In genomic region chr12:122080149-122081107, GRCh38 we compare ENCODE assay signal across 8 cellular contexts. TPM values are rescaled to one million over a fixed set of nuclear protein-coding genes. Genes with fewer than 3 reads are reported as not detected.
DNase-seq lines count a peak whose midpoint lies in the region; ATAC-seq and TF ChIP-seq lines count a peak whose summit lies in the region.

No MANE protein-coding gene starts in this region.

- H3K27me3 ChIP-seq in left ventricle myocardium inferior (ENCODE audit: low read depth): no peaks in the 10 kb centered on the region

- H3K27me3 Mint-ChIP-seq in T-helper 2 cell treated with Interferon-gamma antibody and Interleukin-4, amounts not matched to agents 5 μg/mL and 100 μg/mL, for 36 hours (ENCODE audit: low read depth): peaks cover 2% of the 10 kb centered on the region
- H3K27me3 Mint-ChIP-seq in progenitor cell of endocrine pancreas: peaks cover 26% of the 10 kb centered on the region

- H3K4me3 Mint-ChIP-seq in T-helper 2 cell treated with Interferon-gamma antibody and Interleukin-4, amounts not matched to agents 5 μg/mL and 100 μg/mL, for 36 hours: peak overlapping the region; percentile 94
- H3K4me3 Mint-ChIP-seq in progenitor cell of endocrine pancreas (ENCODE audit: low read depth): peak overlapping the region; percentile 85

- ATAC-seq in GM19467 (IDR thresholded peaks at IDR 0.05; ENCODE audit: unreplicated experiment) (no peak), GM18517 (IDR thresholded peaks at IDR 0.05; ENCODE audit: unreplicated experiment) (no peak)

- peak overlapping the region; percentile 82 for H3K27ac Mint-ChIP-seq in T-helper 2 cell treated with Interferon-gamma antibody and Interleukin-4, amounts not matched to agents 5 μg/mL and 100 μg/mL, for 36 hours
- peak overlapping the region; percentile 57 for H3K27ac Mint-ChIP-seq in progenitor cell of endocrine pancreas

- intact Hi-C loops in left ventricle myocardium inferior (cut with micrococcal nuclease): no loop called here

- no peaks in the 10 kb centered on the region for H3K9me3 ChIP-seq in left ventricle myocardium inferior (replicated peaks)

- peaks cover 13% of the 10 kb centered on the region for H3K36me3 ChIP-seq in left ventricle myocardium inferior

- H3K36me3 Mint-ChIP-seq in T-helper 2 cell treated with Interferon-gamma antibody and Interleukin-4, amounts not matched to agents 5 μg/mL and 100 μg/mL, for 36 hours (ENCODE audit: low read depth): peaks cover 23% of the 10 kb centered on the region
- H3K36me3 Mint-ChIP-seq in progenitor cell of endocrine pancreas (ENCODE audit: insufficient read depth): peaks cover 12% of the 10 kb centered on the region

- TF ChIP-seq CTCF in left ventricle myocardium inferior (IDR thresholded peaks at IDR 0.05; ENCODE audit: borderline replicate concordance): no peak
- no peak for TF ChIP-seq CTCF in progenitor cell of endocrine pancreas (IDR thresholded peaks at IDR 0.05; ENCODE audit: unreplicated experiment)

- H3K4me1 ChIP-seq in left ventricle myocardium inferior: peaks cover 68% of the 10 kb centered on the region

- no peaks in the 10 kb centered on the region for H3K9me3 Mint-ChIP-seq in T-helper 2 cell treated with Interferon-gamma antibody and Interleukin-4, amounts not matched to agents 5 μg/mL and 100 μg/mL, for 36 hours
- H3K9me3 Mint-ChIP-seq in progenitor cell of endocrine pancreas (ENCODE audit: low read depth): no peaks in the 10 kb centered on the region

- peak overlapping the region; percentile 91 for H3K4me3 ChIP-seq in left ventricle myocardium inferior

- H3K4me1 Mint-ChIP-seq in T-helper 2 cell treated with Interferon-gamma antibody and Interleukin-4, amounts not matched to agents 5 μg/mL and 100 μg/mL, for 36 hours (ENCODE audit: low read depth): peaks cover 49% of the 10 kb centered on the region
- H3K4me1 Mint-ChIP-seq in progenitor cell of endocrine pancreas (ENCODE audit: low read depth): peaks cover 29% of the 10 kb centered on the region

- H3K27ac ChIP-seq in left ventricle myocardium inferior (replicated peaks): peak overlapping the region; percentile 91

- DNase-seq in T-helper 2 cell treated with Interferon-gamma antibody and Interleukin-4, amounts not matched to agents 5 μg/mL and 100 μg/mL, for 36 hours (ENCODE audit: low spot score): peak; percentile 23
- DNase-seq in T-helper 2 cell: no peak
- DNase-seq in NCI-H2196 treated with DMSO at 0.1 percent for 48 hours (lab: John Stamatoyannopoulos, UW; ENCODE audit: unreplicated experiment): peak; percentile 21
- peak; percentile 92 for DNase-seq in amniotic epithelial cell (ENCODE audit: low read depth)
- DNase-seq in left ventricle myocardium inferior: peak; percentile 53
- no peak for DNase-seq in progenitor cell of endocrine pancreas (ENCODE audit: low spot score, unreplicated experiment)

RNA-seq across cellular contexts. Expression of gene MLXIP, which starts 1.9 kb away (rescaled TPM):
- total RNA-seq in left ventricle myocardium inferior (16.7 TPM), progenitor cell of endocrine pancreas (48.6 and 48.7 TPM in 2 replicates)

RNA-seq across cellular contexts. Expression of gene BCL7A, which starts 58.7 kb away (rescaled TPM):
- total RNA-seq in left ventricle myocardium inferior (11.2 TPM), progenitor cell of endocrine pancreas (43.7 and 49.3 TPM in 2 replicates)

Comparison
In these comparisons a context has a peak if more than half of its experiments do, and no peak if none do; other contexts are left out.
1. DNase-seq: peak in T-helper 2 cell treated with Interferon-gamma antibody and Interleukin-4, amounts not matched to agents 5 μg/mL and 100 μg/mL, for 36 hours (single experiment), NCI-H2196 treated with DMSO at 0.1 percent for 48 hours (single experiment), amniotic epithelial cell (single experiment) and left ventricle myocardium inferior (single experiment); none in T-helper 2 cell (0 of 5) and progenitor cell of endocrine pancreas (single experiment).